In the genomic region with DNA sequence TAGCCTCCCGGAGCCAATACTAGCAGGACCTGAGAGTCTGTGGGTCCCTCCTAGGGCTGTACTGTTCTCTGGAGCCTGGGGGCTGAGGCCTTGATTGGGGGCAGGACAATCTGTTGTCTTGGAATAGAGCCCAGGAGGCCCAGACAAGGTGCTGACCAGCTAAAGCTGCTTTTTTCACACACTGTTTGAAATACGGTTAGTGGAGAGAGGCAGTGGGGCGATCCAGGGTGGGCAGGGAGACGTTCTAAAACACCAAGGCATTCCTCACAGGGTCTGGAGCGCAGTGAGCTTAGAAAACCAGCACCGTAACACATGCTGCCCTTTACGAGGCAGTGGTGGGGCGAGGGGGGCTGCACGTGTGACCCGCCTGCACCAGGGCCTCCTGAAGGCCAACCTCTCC, we compare ENCODE assay signal across 14 cellular contexts. TPM values are rescaled to one million over a fixed set of nuclear protein-coding genes. Genes with fewer than 3 reads are reported as not detected.
DNase-seq lines count a peak whose midpoint lies in the region; ATAC-seq and TF ChIP-seq lines count a peak whose summit lies in the region.
"Had no signal": no experiment of that assay in that cellular context is flagged by ENCODE, and none has a peak within 500 bp of the region (broad histone marks: within the 10 kb centered on the region; RNA-seq: fewer than 3 reads in every experiment).

No MANE protein-coding gene starts in this region.

- ATAC-seq in activated naive CD8-positive, alpha-beta T cell treated with anti-CD3 and anti-CD28 coated beads, Interleukin-2, amount 50 U/mL, for 24 hours: no peak
- no peak for ATAC-seq in HG02840 (IDR thresholded peaks at IDR 0.05; ENCODE audit: low FRiP score, unreplicated experiment)
- ATAC-seq: esophagus mucosa had no signal

- peak overlapping the region in 1 of 2 experiments; percentile 35 for H3K18ac ChIP-seq in mesenchymal stem cell (ENCODE audit: low read depth in 1 of 2, low read length in 2 of 2)

- H3K23ac ChIP-seq in mesenchymal stem cell (ENCODE audit: low read length in 2 of 2): no peak overlapping the region

- no peak overlapping the region for H2BK120ac ChIP-seq in mesenchymal stem cell (ENCODE audit: low read depth, low read length)

- peak overlapping the region in 1 of 2 experiments; percentile 94 for H3K14ac ChIP-seq in mesenchymal stem cell (ENCODE audit: low read length in 2 of 2)

- intact Hi-C loops in transverse colon (cut with DNase I; ENCODE audit: low total_unique reads): no loop called here

- H3K27ac ChIP-seq in mesenchymal stem cell (ENCODE audit: low read length, poor library complexity, severe bottlenecking) (no peak overlapping the region), transverse colon (peak overlapping the region; percentile 21 to 59 (median 37))
- H3K27ac ChIP-seq: tibial nerve had no signal

- no peak overlapping the region for H3K4me3 Mint-ChIP-seq in activated naive CD8-positive, alpha-beta T cell treated with anti-CD3 and anti-CD28 coated beads, Interleukin-2, amount 50 U/mL, for 24 hours
- H3K4me3 Mint-ChIP-seq: activated CD4-positive, alpha-beta T cell treated with anti-CD3 and anti-CD28 coated beads, Interleukin-2, amount 10 ng/mL, durations not matched to agents 7 days and 5 days had no signal

- H2BK15ac ChIP-seq in mesenchymal stem cell (ENCODE audit: low read depth, poor library complexity, severe bottlenecking): no peak overlapping the region

- H4K91ac ChIP-seq in mesenchymal stem cell (ENCODE audit: low read length): no peak overlapping the region

- H3K9me3 Mint-ChIP-seq in activated naive CD8-positive, alpha-beta T cell treated with anti-CD3 and anti-CD28 coated beads, Interleukin-2, amount 50 U/mL, for 24 hours: no peaks in the 10 kb centered on the region
- H3K9me3 Mint-ChIP-seq: activated CD4-positive, alpha-beta T cell treated with anti-CD3 and anti-CD28 coated beads, Interleukin-2, amount 10 ng/mL, durations not matched to agents 7 days and 5 days; activated T-helper 2 cell treated with anti-CD3 and anti-CD28 coated beads, Interferon-gamma antibody, Interleukin-2, Interleukin-4, amounts not matched to agents 10 μg/mL and 5 μg/mL and 100 μg/mL, durations not matched to agents 14 hours and 24 hours and 36 hours had no signal

- TF ChIP-seq CTCF in transverse colon (IDR thresholded peaks at IDR 0.05): no peak

- peak overlapping the region; percentile 5 for H3K9ac ChIP-seq in mesenchymal stem cell (ENCODE audit: low read length)

- no peak for TF ChIP-seq EP300 in transverse colon (IDR thresholded peaks at IDR 0.05; ENCODE audit: low read depth)

- no peak overlapping the region for H4K8ac ChIP-seq in mesenchymal stem cell (ENCODE audit: low read length)

- H3K4me3 ChIP-seq in mesenchymal stem cell (ENCODE audit: insufficient read depth in 1 of 2, low read depth in 1 of 2, low read length in 2 of 2) (no peak overlapping the region), transverse colon (no peak overlapping the region)
- H3K4me3 ChIP-seq: tibial nerve had no signal

- H3K4me1 ChIP-seq in mesenchymal stem cell (ENCODE audit: control insufficient read depth, insufficient read depth, low read depth, low read length) (peaks cover 27% of the 10 kb centered on the region), transverse colon (peaks cover 5 to 47% (median 24%) of the 10 kb centered on the region in 4 donors)

- no peak for TF ChIP-seq POLR2A in transverse colon (IDR thresholded peaks at IDR 0.05)

- no peak overlapping the region for H2AK5ac ChIP-seq in mesenchymal stem cell (ENCODE audit: low read length, severe bottlenecking)

- WGBS in mesenchymal stem cell: 71% methylated on average over 10 of the region's 10 CpGs
- 75 to 80% methylated on average over 1 to 10 of the region's 10 CpGs for WGBS in transverse colon (ENCODE audit: low coverage in 1 of 2), 2 donors

- H3K4me2 ChIP-seq in mesenchymal stem cell (ENCODE audit: low read length, poor library complexity, severe bottlenecking): no peak overlapping the region

- H3K79me1 ChIP-seq in mesenchymal stem cell (replicated peaks; ENCODE audit: low read length, poor library complexity, severe bottlenecking): peaks cover 31% of the 10 kb centered on the region

- peaks cover 14% of the 10 kb centered on the region for H3K36me3 Mint-ChIP-seq in activated naive CD8-positive, alpha-beta T cell treated with anti-CD3 and anti-CD28 coated beads, Interleukin-2, amount 50 U/mL, for 24 hours (ENCODE audit: low read depth)

- H2BK12ac ChIP-seq in mesenchymal stem cell (ENCODE audit: low read length in 2 of 2): no peak overlapping the region

- H3K36me3 ChIP-seq in mesenchymal stem cell (ENCODE audit: control insufficient read depth in 1 of 2, insufficient read depth in 2 of 2, low read depth in 1 of 2, low read length in 2 of 2): peaks cover 14 to 25% of the 10 kb centered on the region in 2 experiments
- no peaks in the 10 kb centered on the region for H3K36me3 ChIP-seq in transverse colon

- H2BK5ac ChIP-seq in mesenchymal stem cell (ENCODE audit: low read depth, low read length, poor library complexity, severe bottlenecking): no peak overlapping the region

- no peaks in the 10 kb centered on the region for H3K27me3 ChIP-seq in mesenchymal stem cell (ENCODE audit: control insufficient read depth in 1 of 2, insufficient read depth in 1 of 2, low read length in 2 of 2)
- no peaks in the 10 kb centered on the region for H3K27me3 ChIP-seq in transverse colon
- H3K27me3 ChIP-seq: tibial nerve had no signal

- peak; percentile 49 for DNase-seq in activated effector memory CD4-positive, alpha-beta T cell treated with anti-CD3 and anti-CD28 coated beads, Interleukin-2, amount 50 U/mL, for 16 hours
- no peak for DNase-seq in activated effector memory CD4-positive, alpha-beta T cell treated with Interleukin-2 at 50 U/mL for 16 hours
- DNase-seq in cerebellar cortex (ENCODE audit: low spot score) (peak; percentile 72), mesenchymal stem cell (no peak), transverse colon (no peak), occipital lobe (lab: John Stamatoyannopoulos, UW) (no peak)
- DNase-seq in activated naive CD8-positive, alpha-beta T cell treated with anti-CD3 and anti-CD28 coated beads, Interleukin-2, amount 50 U/mL, for 24 hours: no peak
- DNase-seq: activated CD4-positive, alpha-beta T cell treated with anti-CD3 and anti-CD28 coated beads, Interleukin-2, amount 10 ng/mL, durations not matched to agents 7 days and 5 days; MV-4-11; T-helper 1 cell had no signal

- H3K4me1 Mint-ChIP-seq in activated naive CD8-positive, alpha-beta T cell treated with anti-CD3 and anti-CD28 coated beads, Interleukin-2, amount 50 U/mL, for 24 hours: peaks cover 40% of the 10 kb centered on the region

- in situ Hi-C loops in transverse colon (cut with MboI; ENCODE audit: low pct_ligation_motif_present in 1 of 4, low pct_unique_long_range_greater_than_20kb in 1 of 4, low sequenced_read_pairs in 3 of 4): no loop called here

- no peak overlapping the region for H3K4ac ChIP-seq in mesenchymal stem cell (ENCODE audit: low read depth in 1 of 2, low read length in 2 of 2)

- H3K9me3 ChIP-seq in mesenchymal stem cell (ENCODE audit: control insufficient read depth, low read length) (no peaks in the 10 kb centered on the region), transverse colon (no peaks in the 10 kb centered on the region)
- H3K9me3 ChIP-seq: tibial nerve had no signal

- no peak overlapping the region for H3K27ac Mint-ChIP-seq in activated naive CD8-positive, alpha-beta T cell treated with anti-CD3 and anti-CD28 coated beads, Interleukin-2, amount 50 U/mL, for 24 hours
- H3K27ac Mint-ChIP-seq: activated CD4-positive, alpha-beta T cell treated with anti-CD3 and anti-CD28 coated beads, Interleukin-2, amount 10 ng/mL, durations not matched to agents 7 days and 5 days; activated T-helper 2 cell treated with anti-CD3 and anti-CD28 coated beads, Interferon-gamma antibody, Interleukin-2, Interleukin-4, amounts not matched to agents 10 μg/mL and 5 μg/mL and 100 μg/mL, durations not matched to agents 14 hours and 24 hours and 36 hours had no signal

- no peak overlapping the region for H2AFZ ChIP-seq in mesenchymal stem cell (ENCODE audit: low read depth, low read length)

- H3K27me3 Mint-ChIP-seq in activated naive CD8-positive, alpha-beta T cell treated with anti-CD3 and anti-CD28 coated beads, Interleukin-2, amount 50 U/mL, for 24 hours: no peaks in the 10 kb centered on the region
- H3K27me3 Mint-ChIP-seq: activated CD4-positive, alpha-beta T cell treated with anti-CD3 and anti-CD28 coated beads, Interleukin-2, amount 10 ng/mL, durations not matched to agents 7 days and 5 days had no signal

RNA-seq across cellular contexts. Expression of a gene that starts 55.1 kb away (rescaled TPM):
- 26.1 TPM for polyA plus RNA-seq in mesenchymal stem cell (2013, experiment 1 of 2)
- polyA plus RNA-seq in mesenchymal stem cell (2013, experiment 2 of 2): 24.7 TPM
- 100 to 1,000 TPM in 2 of 4 donors, 10 to 100 TPM in 2; 93.8 to 184 (median 139) TPM for total RNA-seq in transverse colon
- 68.3 TPM for total RNA-seq in occipital lobe

Comparison
In these comparisons a context has a peak if more than half of its experiments do, and no peak if none do; other contexts are left out.
1. DNase-seq: peak in activated effector memory CD4-positive, alpha-beta T cell treated with anti-CD3 and anti-CD28 coated beads, Interleukin-2, amount 50 U/mL, for 16 hours (single experiment) and cerebellar cortex (single experiment); none in activated effector memory CD4-positive, alpha-beta T cell treated with Interleukin-2 at 50 U/mL for 16 hours (single experiment), mesenchymal stem cell (single experiment), transverse colon (single experiment), occipital lobe (single experiment) and activated naive CD8-positive, alpha-beta T cell treated with anti-CD3 and anti-CD28 coated beads, Interleukin-2, amount 50 U/mL, for 24 hours (single experiment).